Comparison of ENCODE assay signal across 7 cellular contexts in the genomic region with DNA sequence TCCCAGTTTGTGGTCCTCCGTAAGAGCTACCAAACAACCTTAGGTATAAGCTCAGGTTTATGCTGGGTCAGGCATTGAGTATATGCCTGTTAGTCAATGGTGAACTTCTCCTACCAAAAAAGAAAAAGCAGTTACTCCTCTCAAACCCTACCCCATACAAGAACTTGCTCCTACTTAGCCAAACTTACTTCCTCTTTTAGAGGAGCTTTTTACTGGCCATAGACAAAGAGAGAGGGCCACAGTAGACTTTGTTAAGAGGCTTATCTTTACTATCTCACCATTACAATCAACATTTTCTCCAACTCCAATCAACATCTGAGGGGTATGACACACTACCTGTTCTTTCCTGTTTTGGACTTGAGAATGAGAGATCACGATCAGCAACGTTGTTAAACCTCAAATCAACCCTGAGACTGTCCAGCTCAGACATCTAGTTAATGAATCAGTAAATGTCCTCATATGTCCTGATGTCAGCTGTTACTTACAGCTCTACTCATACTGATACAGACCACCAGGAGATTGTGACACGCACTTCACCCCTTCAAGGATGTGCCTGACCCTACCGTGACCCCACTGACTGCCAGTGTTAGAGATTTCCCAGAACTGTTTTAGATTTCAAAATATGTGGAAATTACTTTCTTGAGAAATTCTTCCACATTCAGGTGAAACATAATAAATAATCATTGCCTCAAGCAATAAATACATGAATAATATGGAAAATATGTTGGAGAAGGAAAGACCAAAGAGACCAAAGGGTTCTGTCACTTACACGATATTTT. TPM values are rescaled to one million over a fixed set of nuclear protein-coding genes. Genes with fewer than 3 reads are reported as not detected.
A peak's percentile ranks its signal among the peaks of the same experiment; 100 is the strongest.
DNase-seq lines count a peak whose midpoint lies in the region; ATAC-seq and TF ChIP-seq lines count a peak whose summit lies in the region.

No MANE protein-coding gene starts in this region.

- H3K4me3 ChIP-seq in tibial artery: no peak overlapping the region

- no peaks in the 10 kb centered on the region for H3K36me3 ChIP-seq in tibial artery

- H3K9me3 ChIP-seq in tibial artery: no peaks in the 10 kb centered on the region

- peaks cover 0 to 16% (median 5%) of the 10 kb centered on the region in 4 donors for H3K4me1 ChIP-seq in tibial artery

- no peak overlapping the region for H3K27ac ChIP-seq in tibial artery

- peak; percentile 26 to 41 for DNase-seq in activated T-cell treated with anti-CD3 and anti-CD28 coated beads, Interleukin-2, amount 50 U/mL, for 48 hours
- peak; percentile 2 for DNase-seq in pulmonary artery endothelial cell (ENCODE audit: low read depth, low spot score)
- no peak for DNase-seq in NCI-H1105 (lab: John Stamatoyannopoulos, UW)
- DNase-seq in tibial artery: no peak
- no peak for DNase-seq in putamen (ENCODE audit: low spot score)

- ATAC-seq in GM18909 (IDR thresholded peaks at IDR 0.05; ENCODE audit: poor library complexity, unreplicated experiment) (peak; percentile 87), HG03457 (IDR thresholded peaks at IDR 0.05; ENCODE audit: unreplicated experiment) (peak; percentile 74)

- H3K27me3 ChIP-seq in tibial artery: no peaks in the 10 kb centered on the region

- intact Hi-C loops in tibial artery (cut with DNase I; ENCODE audit: low total_unique reads): no loop called here

- no peak for TF ChIP-seq CTCF in tibial artery (IDR thresholded peaks at IDR 0.05)

RNA-seq across cellular contexts. Expression of gene CCDC71L, which starts 18.4 kb away (rescaled TPM):
- 57.6 and 93.0 TPM in 2 replicates for total RNA-seq in pulmonary artery endothelial cell

Comparison
In these comparisons a context has a peak if more than half of its experiments do, and no peak if none do; other contexts are left out.
1. DNase-seq: peak in activated T-cell treated with anti-CD3 and anti-CD28 coated beads, Interleukin-2, amount 50 U/mL, for 48 hours (2 of 2) and pulmonary artery endothelial cell (single experiment); none in NCI-H1105 (single experiment), tibial artery (0 of 2) and putamen (single experiment).